In genomic region chr2:11829947-11830707, GRCh38 we compare ENCODE assay signal across 1 cellular context.
A peak's percentile ranks its signal among the peaks of the same experiment; 100 is the strongest.
TF ChIP-seq lines count a peak whose summit lies in the region.

No MANE protein-coding gene starts in this region.

TF ChIP-seq in GM12878, 131 proteins besides CTCF, POLR2A, EP300 and RAD21 (continued from another document and continues in another):
- TF ChIP-seq LARP7 (IDR thresholded peaks at IDR 0.05) (no peak), SIN3A (IDR thresholded peaks at IDR 0.05; ENCODE audit: low read depth, low read length) (no peak), NR2C2 (IDR thresholded peaks at IDR 0.05; ENCODE audit: borderline replicate concordance, control insufficient read depth, insufficient read length, low read depth) (no peak), YY1 (IDR thresholded peaks at IDR 0.05; ENCODE audit: low read depth, low read length) (no peak), JUNB (IDR thresholded peaks at IDR 0.05) (peak; percentile 99), ZBTB40 (IDR thresholded peaks at IDR 0.05; ENCODE audit: borderline replicate concordance) (no peak), NFXL1 (IDR thresholded peaks at IDR 0.05; ENCODE audit: borderline replicate concordance) (no peak), RELA (IDR thresholded peaks at IDR 0.05; ENCODE audit: borderline replicate concordance, partially characterized antibody) (no peak), USF1 (IDR thresholded peaks at IDR 0.05; ENCODE audit: borderline replicate concordance, extremely low read length, insufficient read depth, low read depth, low read length) (no peak), E2F8 (IDR thresholded peaks at IDR 0.05; ENCODE audit: low read depth, partially characterized antibody) (no peak), WRNIP1 (IDR thresholded peaks at IDR 0.05; ENCODE audit: borderline replicate concordance, low read depth, low read length) (no peak), ESRRA (IDR thresholded peaks at IDR 0.05; ENCODE audit: low read length) (no peak), NBN (IDR thresholded peaks at IDR 0.05) (peak; percentile 64; the same call in 1 of the 2 replicates), SREBF2 (IDR thresholded peaks at IDR 0.05; ENCODE audit: low read length) (no peak), NR2F1 (conservative IDR thresholded peaks at IDR 0.05) (peak; percentile 60; the same call in 1 of the 2 replicates), SMARCA5 (IDR thresholded peaks at IDR 0.05) (no peak), EZH2 (IDR thresholded peaks at IDR 0.05; ENCODE audit: borderline replicate concordance, control insufficient read depth, low read depth, low read length) (no peak), MTA2 (IDR thresholded peaks at IDR 0.05; ENCODE audit: low read depth) (peak; percentile 95), NKRF (conservative IDR thresholded peaks at IDR 0.05) (no peak), ETV6 (conservative IDR thresholded peaks at IDR 0.05 in 1 of 2, IDR thresholded peaks at IDR 0.05 in 1 of 2; ENCODE audit: borderline replicate concordance in 1 of 2, low read depth in 1 of 2) (peak in 1 of 2 experiments; percentile 100; a peak in 2 of 4 replicates), CHD1 (IDR thresholded peaks at IDR 0.05; ENCODE audit: low read depth, low read length) (no peak), BCL3 (IDR thresholded peaks at IDR 0.05; ENCODE audit: borderline replicate concordance, insufficient read depth, low read depth, low read length, poor library complexity, severe bottlenecking) (peak; percentile 93), CBX5 (IDR thresholded peaks at IDR 0.05; ENCODE audit: low read depth) (peak; percentile 91; the same call in 1 of the 2 replicates), ZNF24 (IDR thresholded peaks at IDR 0.05) (peak; percentile 57), BHLHE40 (IDR thresholded peaks at IDR 0.05; ENCODE audit: borderline replicate concordance in 1 of 2, low read depth in 2 of 2, low read length in 1 of 2) (peak; percentile 65 to 79), RAD51 (IDR thresholded peaks at IDR 0.05) (no peak), SMAD1 (IDR thresholded peaks at IDR 0.05; ENCODE audit: low read depth, partially characterized antibody) (no peak), BACH1 (IDR thresholded peaks at IDR 0.05; ENCODE audit: borderline replicate concordance) (peak; percentile 65; the same call in 1 of the 2 replicates), IKZF2 (IDR thresholded peaks at IDR 0.05) (peak; percentile 100), BRCA1 (IDR thresholded peaks at IDR 0.05; ENCODE audit: low read depth, low read length) (no peak), HCFC1 (IDR thresholded peaks at IDR 0.05; ENCODE audit: low read length) (no peak), ZBTB4 (CRISPR knock-in tag; IDR thresholded peaks at IDR 0.05) (no peak), ZZZ3 (IDR thresholded peaks at IDR 0.05; ENCODE audit: control insufficient read depth, insufficient read length, low read depth) (no peak), TCF12 (IDR thresholded peaks at IDR 0.05; ENCODE audit: low read depth, low read length) (peak; percentile 72; the same call in 1 of the 2 replicates)
- TF ChIP-seq, protein P1, sequence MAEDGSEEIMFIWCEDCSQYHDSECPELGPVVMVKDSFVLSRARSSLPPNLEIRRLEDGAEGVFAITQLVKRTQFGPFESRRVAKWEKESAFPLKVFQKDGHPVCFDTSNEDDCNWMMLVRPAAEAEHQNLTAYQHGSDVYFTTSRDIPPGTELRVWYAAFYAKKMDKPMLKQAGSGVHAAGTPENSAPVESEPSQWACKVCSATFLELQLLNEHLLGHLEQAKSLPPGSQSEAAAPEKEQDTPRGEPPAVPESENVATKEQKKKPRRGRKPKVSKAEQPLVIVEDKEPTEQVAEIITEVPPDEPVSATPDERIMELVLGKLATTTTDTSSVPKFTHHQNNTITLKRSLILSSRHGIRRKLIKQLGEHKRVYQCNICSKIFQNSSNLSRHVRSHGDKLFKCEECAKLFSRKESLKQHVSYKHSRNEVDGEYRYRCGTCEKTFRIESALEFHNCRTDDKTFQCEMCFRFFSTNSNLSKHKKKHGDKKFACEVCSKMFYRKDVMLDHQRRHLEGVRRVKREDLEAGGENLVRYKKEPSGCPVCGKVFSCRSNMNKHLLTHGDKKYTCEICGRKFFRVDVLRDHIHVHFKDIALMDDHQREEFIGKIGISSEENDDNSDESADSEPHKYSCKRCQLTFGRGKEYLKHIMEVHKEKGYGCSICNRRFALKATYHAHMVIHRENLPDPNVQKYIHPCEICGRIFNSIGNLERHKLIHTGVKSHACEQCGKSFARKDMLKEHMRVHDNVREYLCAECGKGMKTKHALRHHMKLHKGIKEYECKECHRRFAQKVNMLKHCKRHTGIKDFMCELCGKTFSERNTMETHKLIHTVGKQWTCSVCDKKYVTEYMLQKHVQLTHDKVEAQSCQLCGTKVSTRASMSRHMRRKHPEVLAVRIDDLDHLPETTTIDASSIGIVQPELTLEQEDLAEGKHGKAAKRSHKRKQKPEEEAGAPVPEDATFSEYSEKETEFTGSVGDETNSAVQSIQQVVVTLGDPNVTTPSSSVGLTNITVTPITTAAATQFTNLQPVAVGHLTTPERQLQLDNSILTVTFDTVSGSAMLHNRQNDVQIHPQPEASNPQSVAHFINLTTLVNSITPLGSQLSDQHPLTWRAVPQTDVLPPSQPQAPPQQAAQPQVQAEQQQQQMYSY (CRISPR knock-in tag; IDR thresholded peaks at IDR 0.05) = no peak
- TF ChIP-seq, protein P2, sequence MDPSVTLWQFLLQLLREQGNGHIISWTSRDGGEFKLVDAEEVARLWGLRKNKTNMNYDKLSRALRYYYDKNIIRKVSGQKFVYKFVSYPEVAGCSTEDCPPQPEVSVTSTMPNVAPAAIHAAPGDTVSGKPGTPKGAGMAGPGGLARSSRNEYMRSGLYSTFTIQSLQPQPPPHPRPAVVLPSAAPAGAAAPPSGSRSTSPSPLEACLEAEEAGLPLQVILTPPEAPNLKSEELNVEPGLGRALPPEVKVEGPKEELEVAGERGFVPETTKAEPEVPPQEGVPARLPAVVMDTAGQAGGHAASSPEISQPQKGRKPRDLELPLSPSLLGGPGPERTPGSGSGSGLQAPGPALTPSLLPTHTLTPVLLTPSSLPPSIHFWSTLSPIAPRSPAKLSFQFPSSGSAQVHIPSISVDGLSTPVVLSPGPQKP (IDR thresholded peaks at IDR 0.05; ENCODE audit: low read depth, low read length) = no peak
- TF ChIP-seq, protein P3, sequence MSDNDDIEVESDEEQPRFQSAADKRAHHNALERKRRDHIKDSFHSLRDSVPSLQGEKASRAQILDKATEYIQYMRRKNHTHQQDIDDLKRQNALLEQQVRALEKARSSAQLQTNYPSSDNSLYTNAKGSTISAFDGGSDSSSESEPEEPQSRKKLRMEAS (IDR thresholded peaks at IDR 0.05; ENCODE audit: low read depth, low read length) = no peak
- TF ChIP-seq, protein P4, sequence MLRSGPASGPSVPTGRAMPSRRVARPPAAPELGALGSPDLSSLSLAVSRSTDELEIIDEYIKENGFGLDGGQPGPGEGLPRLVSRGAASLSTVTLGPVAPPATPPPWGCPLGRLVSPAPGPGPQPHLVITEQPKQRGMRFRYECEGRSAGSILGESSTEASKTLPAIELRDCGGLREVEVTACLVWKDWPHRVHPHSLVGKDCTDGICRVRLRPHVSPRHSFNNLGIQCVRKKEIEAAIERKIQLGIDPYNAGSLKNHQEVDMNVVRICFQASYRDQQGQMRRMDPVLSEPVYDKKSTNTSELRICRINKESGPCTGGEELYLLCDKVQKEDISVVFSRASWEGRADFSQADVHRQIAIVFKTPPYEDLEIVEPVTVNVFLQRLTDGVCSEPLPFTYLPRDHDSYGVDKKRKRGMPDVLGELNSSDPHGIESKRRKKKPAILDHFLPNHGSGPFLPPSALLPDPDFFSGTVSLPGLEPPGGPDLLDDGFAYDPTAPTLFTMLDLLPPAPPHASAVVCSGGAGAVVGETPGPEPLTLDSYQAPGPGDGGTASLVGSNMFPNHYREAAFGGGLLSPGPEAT (IDR thresholded peaks at IDR 0.05; ENCODE audit: low read depth) = peak; percentile 96
